In the genomic region with DNA sequence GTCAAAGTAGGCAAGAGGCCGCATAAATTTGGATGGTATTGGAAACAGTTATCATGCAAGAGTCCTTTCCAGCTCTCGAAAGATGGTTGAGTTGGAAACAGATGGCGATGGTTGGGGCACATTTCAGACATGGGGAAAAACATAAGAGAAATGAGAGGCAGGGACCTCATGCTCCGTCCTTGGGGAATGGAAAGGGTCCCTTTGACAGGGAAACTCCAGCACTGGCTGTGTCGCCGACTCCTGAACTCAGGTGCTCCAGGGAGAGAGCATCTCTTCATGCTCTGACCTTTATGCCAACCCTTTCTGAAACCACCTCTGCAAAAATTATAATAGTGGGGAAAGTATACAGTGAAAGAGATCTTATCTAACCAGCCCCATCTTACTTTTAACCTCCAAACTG, we compare ENCODE assay signal across 14 cellular contexts. TPM values are rescaled to one million over a fixed set of nuclear protein-coding genes. Genes with fewer than 3 reads are reported as not detected.
DNase-seq lines count a peak whose midpoint lies in the region; FAIRE-seq and TF ChIP-seq lines count a peak whose summit lies in the region.
"Had no signal": no experiment of that assay in that cellular context is flagged by ENCODE, and none has a peak within 500 bp of the region (broad histone marks: within the 10 kb centered on the region; RNA-seq: fewer than 3 reads in every experiment).

No MANE protein-coding gene starts in this region.

- no peak overlapping the region for H3K27ac Mint-ChIP-seq in astrocyte (ENCODE audit: unreplicated experiment)
- no peak overlapping the region for H3K27ac Mint-ChIP-seq in CD4-positive, alpha-beta memory T cell
- H3K27ac Mint-ChIP-seq: CD8-positive, alpha-beta T cell; T-cell had no signal

- H3K27me3 Mint-ChIP-seq in astrocyte (ENCODE audit: low read depth, unreplicated experiment), result peaks cover 9% of the 10 kb centered on the region
- H3K27me3 Mint-ChIP-seq in CD4-positive, alpha-beta memory T cell, result peaks cover 34 to 39% of the 10 kb centered on the region in 2 donors

- peaks cover 38% of the 10 kb centered on the region for H3K4me1 ChIP-seq in PC-9 (replicated peaks; ENCODE audit: insufficient read depth)
- peaks cover 40% of the 10 kb centered on the region for H3K4me1 ChIP-seq in astrocyte (ENCODE audit: insufficient read depth, low read length)
- H3K4me1 ChIP-seq in mucosa of rectum (ENCODE audit: control insufficient read depth in 2 of 2, insufficient read depth in 2 of 2, low read length in 2 of 2), result peaks cover 3 to 6% of the 10 kb centered on the region in 2 donors
- peaks cover 44% of the 10 kb centered on the region for H3K4me1 ChIP-seq in stomach smooth muscle (ENCODE audit: control insufficient read depth, insufficient read depth, low read length)
- no peaks in the 10 kb centered on the region for H3K4me1 ChIP-seq in CD4-positive, alpha-beta memory T cell (ENCODE audit: insufficient read depth, low read length)

- CTCF ChIA-PET in PC-9 (lab: Charles Lee), result no interaction called here
- CTCF ChIA-PET in CD4-positive, alpha-beta memory T cell (lab: Charles Lee; ENCODE audit: partially characterized antibody), result no interaction called here

- DNase-seq in PC-9 (no peak), astrocyte (ENCODE audit: low read depth) (no peak), superior temporal gyrus (ENCODE audit: extremely low spot score) (no peak), HTR-8/SVneo (ENCODE audit: insufficient read length, low spot score) (no peak)
- no peak for DNase-seq in CD4-positive, alpha-beta memory T cell
- DNase-seq: activated CD4-positive, CD25-positive, alpha-beta regulatory T cell treated with anti-CD3 and anti-CD28 coated beads, Interleukin-2, amount 50 U/mL, for 72 hours; CD8-positive, alpha-beta T cell; GF-D8; NCI-H1436 treated with DMSO at 0.1 percent for 48 hours had no signal

- FAIRE-seq in astrocyte (lab: Jason Lieb, UNC), result no peak
- no peak for FAIRE-seq in HTR-8/SVneo (lab: Jason Lieb, UNC)

- H3K27me3 ChIP-seq in PC-9 (ENCODE audit: insufficient read depth, low read depth) (no peaks in the 10 kb centered on the region), astrocyte (ENCODE audit: insufficient read depth, low read length) (no peaks in the 10 kb centered on the region), mucosa of rectum (ENCODE audit: control insufficient read depth in 2 of 2, insufficient read depth in 2 of 2, low read length in 2 of 2) (no peaks in the 10 kb centered on the region), stomach smooth muscle (ENCODE audit: control insufficient read depth in 1 of 2, insufficient read depth in 2 of 2, low read length in 2 of 2) (no peaks in the 10 kb centered on the region)
- peaks cover 13% of the 10 kb centered on the region for H3K27me3 ChIP-seq in CD4-positive, alpha-beta memory T cell (ENCODE audit: insufficient read depth, low read length)

- H3K9me3 Mint-ChIP-seq in astrocyte (ENCODE audit: unreplicated experiment), result peaks cover 14% of the 10 kb centered on the region
- H3K9me3 Mint-ChIP-seq in CD4-positive, alpha-beta memory T cell, result peaks cover 0 to 22% (median 6%) of the 10 kb centered on the region in 8 donors
- H3K9me3 Mint-ChIP-seq: CD8-positive, alpha-beta T cell; T-cell had no signal

- H3K79me2 ChIP-seq in PC-9 (ENCODE audit: low read depth), result no peaks in the 10 kb centered on the region
- H3K79me2 ChIP-seq in astrocyte (ENCODE audit: insufficient read depth, low read length), result no peaks in the 10 kb centered on the region

- H3K27ac ChIP-seq in PC-9 (peak overlapping the region; percentile 99), astrocyte (ENCODE audit: low read depth, low read length) (peak overlapping the region; percentile 99), mucosa of rectum (ENCODE audit: low read depth in 2 of 2, low read length in 2 of 2) (peak overlapping the region; percentile 66 to 76), stomach smooth muscle (ENCODE audit: low read length) (peak overlapping the region; percentile 76)
- H3K27ac ChIP-seq in CD4-positive, alpha-beta memory T cell (ENCODE audit: low read depth, low read length), result no peak overlapping the region
- H3K27ac ChIP-seq: KMS-11, neutrophil had no signal

- H3K4me3 ChIP-seq in PC-9, result no peak overlapping the region
- no peak overlapping the region for H3K4me3 ChIP-seq in astrocyte (ENCODE audit: insufficient read depth, low read depth, low read length)
- no peak overlapping the region for H3K4me3 ChIP-seq in mucosa of rectum (ENCODE audit: low read length in 2 of 2)
- no peak overlapping the region for H3K4me3 ChIP-seq in stomach smooth muscle (ENCODE audit: low read length in 2 of 2)
- no peak overlapping the region for H3K4me3 ChIP-seq in CD4-positive, alpha-beta memory T cell (ENCODE audit: low read length in 2 of 2)

- no peaks in the 10 kb centered on the region for H3K9me2 ChIP-seq in PC-9 (ENCODE audit: insufficient read depth)

- H2AFZ ChIP-seq in PC-9 (no peak overlapping the region), astrocyte (ENCODE audit: low read depth, low read length) (peak overlapping the region; percentile 23)

- BruUV-seq in PC-9 (replicated peaks; lab: Mats Ljungman, UMichigan), result no TSS peak

- H3K9me3 ChIP-seq in PC-9 (ENCODE audit: insufficient read depth, low read depth) (0 out of 2 replicates have a peak, but pooled peaks cover 6% of the 10 kb centered on the region), astrocyte (ENCODE audit: insufficient read depth, low read depth, low read length) (peaks cover 10% of the 10 kb centered on the region), mucosa of rectum (ENCODE audit: control insufficient read depth in 2 of 2, low read length in 2 of 2) (peaks cover 0 to 2% of the 10 kb centered on the region in 2 donors), stomach smooth muscle (ENCODE audit: control insufficient read depth in 2 of 2, low read length in 2 of 2) (peaks cover 0 to 15% of the 10 kb centered on the region in 2 donors)
- no peaks in the 10 kb centered on the region for H3K9me3 ChIP-seq in CD4-positive, alpha-beta memory T cell (ENCODE audit: control insufficient read depth in 1 of 2, low read length in 2 of 2)
- H3K9me3 ChIP-seq: neutrophil had no signal

- H3K4me2 ChIP-seq in PC-9 (peak overlapping the region; percentile 69), astrocyte (ENCODE audit: low read length) (peak overlapping the region; percentile 58)
- H3K4me2 ChIP-seq: KMS-11 had no signal

- no peak for TF ChIP-seq CTCF in PC-9 (conservative IDR thresholded peaks at IDR 0.05)
- TF ChIP-seq CTCF in astrocyte (IDR thresholded peaks at IDR 0.05; ENCODE audit: insufficient read depth, low read depth, low read length), result no peak

- peaks cover 19% of the 10 kb centered on the region for H3F3A ChIP-seq in PC-9 (ENCODE audit: insufficient read depth, low read depth)

- H3K4me1 Mint-ChIP-seq in astrocyte (ENCODE audit: low read depth, unreplicated experiment), result peaks cover 19% of the 10 kb centered on the region
- peaks cover 7 to 18% (median 8%) of the 10 kb centered on the region in 4 donors for H3K4me1 Mint-ChIP-seq in CD4-positive, alpha-beta memory T cell

- no peaks in the 10 kb centered on the region for H4K20me1 ChIP-seq in PC-9 (ENCODE audit: insufficient read depth)
- no peaks in the 10 kb centered on the region for H4K20me1 ChIP-seq in astrocyte (ENCODE audit: insufficient read depth, low read length)

- no peak overlapping the region for H3K4me3 Mint-ChIP-seq in astrocyte (ENCODE audit: unreplicated experiment)
- H3K4me3 Mint-ChIP-seq in CD4-positive, alpha-beta memory T cell, result no peak overlapping the region
- H3K4me3 Mint-ChIP-seq: CD8-positive, alpha-beta T cell; T-cell had no signal

- peaks cover 3% of the 10 kb centered on the region for H3K36me3 Mint-ChIP-seq in astrocyte (ENCODE audit: low read depth, unreplicated experiment)
- H3K36me3 Mint-ChIP-seq in CD4-positive, alpha-beta memory T cell, result no peaks in the 10 kb centered on the region
- H3K36me3 Mint-ChIP-seq: CD8-positive, alpha-beta T cell; T-cell had no signal

- H3K36me3 ChIP-seq in PC-9 (ENCODE audit: low read depth) (no peaks in the 10 kb centered on the region), astrocyte (ENCODE audit: insufficient read depth, low read length) (no peaks in the 10 kb centered on the region), mucosa of rectum (ENCODE audit: control insufficient read depth in 2 of 2, insufficient read depth in 2 of 2, low read length in 2 of 2) (no peaks in the 10 kb centered on the region), stomach smooth muscle (ENCODE audit: control insufficient read depth in 2 of 2, insufficient read depth in 2 of 2, low read length in 2 of 2) (no peaks in the 10 kb centered on the region)
- H3K36me3 ChIP-seq in CD4-positive, alpha-beta memory T cell (ENCODE audit: insufficient read depth, low read length), result no peaks in the 10 kb centered on the region
- H3K36me3 ChIP-seq: neutrophil had no signal

- POLR2A ChIA-PET in PC-9 (lab: Charles Lee; ENCODE audit: unreplicated experiment), result no interaction called here
- POLR2A ChIA-PET in CD4-positive, alpha-beta memory T cell (lab: Charles Lee; ENCODE audit: partially characterized antibody), result no interaction called here

- H3K9ac ChIP-seq in astrocyte (ENCODE audit: low read length) (peak overlapping the region; percentile 76), mucosa of rectum (ENCODE audit: low read depth in 1 of 2, low read length in 2 of 2) (no peak overlapping the region), stomach smooth muscle (ENCODE audit: low read length in 2 of 2) (no peak overlapping the region)
- H3K9ac ChIP-seq: KMS-11 had no signal

- intact Hi-C loops in PC-9 (cut with micrococcal nuclease; ENCODE audit: unreplicated experiment), result no loop called here
- intact Hi-C loops in CD4-positive, alpha-beta memory T cell (cut with micrococcal nuclease), result no loop called here

RNA-seq across cellular contexts. Expression of a gene that starts 36.8 kb away (rescaled TPM):
- 22.0 and 25.7 TPM in 2 replicates for total RNA-seq in PC-9 (2021)
- 120 and 194 TPM in 2 replicates for total RNA-seq in astrocyte
- 10 to 100 TPM; 21.8 to 25.7 TPM for total RNA-seq in CD4-positive, alpha-beta memory T cell
- 1 to 10 TPM in 1 of 2 donors, under 1 TPM in 1; 0.77 to 1.5 TPM for polyA plus RNA-seq in CD4-positive, alpha-beta memory T cell
